ENCODE assay signal across 19 cellular contexts in genomic region chr7:116736927-116737715, GRCh38.
DNase-seq lines count a peak whose midpoint lies in the region; TF ChIP-seq lines count a peak whose summit lies in the region.
"Had no signal": no experiment of that assay in that cellular context is flagged by ENCODE, and none has a peak within 500 bp of the region (broad histone marks: within the 10 kb centered on the region; RNA-seq: fewer than 3 reads in every experiment).

No MANE protein-coding gene starts in this region.

- no peak for TF ChIP-seq CTCF in fibroblast of the aortic adventitia (IDR thresholded peaks at IDR 0.05; ENCODE audit: insufficient read depth, low read length)
- no peak for TF ChIP-seq CTCF in stomach (IDR thresholded peaks at IDR 0.05)

- H3K27me3 ChIP-seq in SJCRH30 = no peaks in the 10 kb centered on the region
- no peaks in the 10 kb centered on the region for H3K27me3 ChIP-seq in mesenchymal stem cell (ENCODE audit: control insufficient read depth in 1 of 2, insufficient read depth in 1 of 2, low read length in 2 of 2)
- H3K27me3 ChIP-seq in stomach = no peaks in the 10 kb centered on the region
- H3K27me3 ChIP-seq: dorsolateral prefrontal cortex, esophagus muscularis mucosa had no signal

- H3K18ac ChIP-seq in mesenchymal stem cell (ENCODE audit: low read depth in 1 of 2, low read length in 2 of 2) = peak overlapping the region in 1 of 2 experiments; percentile 30

- TF ChIP-seq POLR2A in stomach (IDR thresholded peaks at IDR 0.05) = no peak

- H2AFZ ChIP-seq in mesenchymal stem cell (ENCODE audit: low read depth, low read length) = no peak overlapping the region

- H3K4me3 ChIP-seq in SJCRH30 = no peak overlapping the region
- no peak overlapping the region for H3K4me3 ChIP-seq in fibroblast of the aortic adventitia (ENCODE audit: low read depth, low read length)
- no peak overlapping the region for H3K4me3 ChIP-seq in mesenchymal stem cell (ENCODE audit: insufficient read depth in 1 of 2, low read depth in 1 of 2, low read length in 2 of 2)
- H3K4me3 ChIP-seq in stomach = no peak overlapping the region
- H3K4me3 ChIP-seq: dorsolateral prefrontal cortex, esophagus muscularis mucosa had no signal

- H2BK5ac ChIP-seq in mesenchymal stem cell (ENCODE audit: low read depth, low read length, poor library complexity, severe bottlenecking) = no peak overlapping the region

- H3K23ac ChIP-seq in mesenchymal stem cell (ENCODE audit: low read length in 2 of 2) = no peak overlapping the region

- H2BK15ac ChIP-seq in mesenchymal stem cell (ENCODE audit: low read depth, poor library complexity, severe bottlenecking) = no peak overlapping the region

- no peak overlapping the region for H4K91ac ChIP-seq in mesenchymal stem cell (ENCODE audit: low read length)

- no peak for TF ChIP-seq EP300 in stomach (IDR thresholded peaks at IDR 0.05)

- H3K27ac ChIP-seq in SJCRH30 = peak overlapping the region; percentile 99
- H3K27ac ChIP-seq in mesenchymal stem cell (ENCODE audit: low read length, poor library complexity, severe bottlenecking) = peak overlapping the region; percentile 89
- H3K27ac ChIP-seq in stomach = peak overlapping the region in 1 of 5 donors; percentile 15
- H3K27ac ChIP-seq: dorsolateral prefrontal cortex, esophagus muscularis mucosa had no signal

- H3K36me3 ChIP-seq in SJCRH30 (peaks cover 49% of the 10 kb centered on the region), mesenchymal stem cell (ENCODE audit: control insufficient read depth in 1 of 2, insufficient read depth in 2 of 2, low read depth in 1 of 2, low read length in 2 of 2) (peaks cover 9 to 20% of the 10 kb centered on the region in 2 experiments), stomach (no peaks in the 10 kb centered on the region)

- peaks cover 10% of the 10 kb centered on the region for H3K79me1 ChIP-seq in mesenchymal stem cell (replicated peaks; ENCODE audit: low read length, poor library complexity, severe bottlenecking)

- intact Hi-C loops in stomach (cut with DNase I; ENCODE audit: low total_unique reads) = no loop called here

- H4K8ac ChIP-seq in mesenchymal stem cell (ENCODE audit: low read length) = no peak overlapping the region

- no peak overlapping the region for H3K14ac ChIP-seq in mesenchymal stem cell (ENCODE audit: low read length in 2 of 2)

- peaks cover 82% of the 10 kb centered on the region for H3K4me1 ChIP-seq in SJCRH30
- peaks cover 11% of the 10 kb centered on the region for H3K4me1 ChIP-seq in mesenchymal stem cell (ENCODE audit: control insufficient read depth, insufficient read depth, low read depth, low read length)
- peaks cover 4 to 44% (median 26%) of the 10 kb centered on the region in 4 donors for H3K4me1 ChIP-seq in stomach

- H2BK120ac ChIP-seq in mesenchymal stem cell (ENCODE audit: low read depth, low read length) = no peak overlapping the region

- DNase-seq in DMS53 (lab: John Stamatoyannopoulos, UW) (peak; percentile 84), SJCRH30 (no peak), fibroblast of the aortic adventitia (ENCODE audit: low read depth) (peak; percentile 54), mesenchymal stem cell (peak; percentile 58), SKM-1 treated with dmso at 0.1 percent for 144 hours (lab: John Stamatoyannopoulos, UW; ENCODE audit: unreplicated experiment) (no peak), stomach (no peak)
- no peak for DNase-seq in activated CD8-positive, alpha-beta memory T cell treated with anti-CD3 and anti-CD28 coated beads, Interleukin-2, amount 50 U/mL, for 4 hours
- DNase-seq in activated CD4-positive, alpha-beta T cell treated with anti-CD3 and anti-CD28 coated beads, Interleukin-2, amount 50 U/mL, for 1 hour = no peak
- DNase-seq: activated CD4-positive, alpha-beta T cell treated with anti-CD3 and anti-CD28 coated beads for 36 hours; activated naive CD4-positive, alpha-beta T cell treated with Interleukin-2 at 50 U/mL for 16 hours; CD4-positive, CD25-positive, alpha-beta regulatory T cell; DND-41; dorsolateral prefrontal cortex; GOT3; naive thymus-derived CD8-positive, alpha-beta T cell; NCI-H1436; NCI-H2227 treated with DMSO at 0.1 percent for 48 hours; stimulated activated naive CD8-positive, alpha-beta T cell treated with anti-CD3 and anti-CD28 coated beads, Interleukin-15, amount 100 ng/mL, for 72 hours had no signal

- H3K9ac ChIP-seq in mesenchymal stem cell (ENCODE audit: low read length) = no peak overlapping the region

- 68% methylated on average over 7 of the region's 8 CpGs for WGBS in mesenchymal stem cell
- WGBS in stomach, 5 donors = 76 to 83% (median 79%) methylated on average over 8 of the region's 8 CpGs

- no peaks in the 10 kb centered on the region for H3K9me3 ChIP-seq in SJCRH30 (replicated peaks)
- H3K9me3 ChIP-seq in mesenchymal stem cell (ENCODE audit: control insufficient read depth, low read length) = no peaks in the 10 kb centered on the region
- H3K9me3 ChIP-seq in stomach = no peaks in the 10 kb centered on the region
- H3K9me3 ChIP-seq: esophagus muscularis mucosa had no signal

- no peak overlapping the region for H3K4me2 ChIP-seq in mesenchymal stem cell (ENCODE audit: low read length, poor library complexity, severe bottlenecking)

- no peak overlapping the region for H3K4ac ChIP-seq in mesenchymal stem cell (ENCODE audit: low read depth in 1 of 2, low read length in 2 of 2)

- no peak overlapping the region for H2AK5ac ChIP-seq in mesenchymal stem cell (ENCODE audit: low read length, severe bottlenecking)

- H2BK12ac ChIP-seq in mesenchymal stem cell (ENCODE audit: low read length in 2 of 2) = no peak overlapping the region

Comparison
In these comparisons a context has a peak if more than half of its experiments do, and no peak if none do; other contexts are left out.
1. DNase-seq: peak in DMS53 (single experiment), fibroblast of the aortic adventitia (single experiment) and mesenchymal stem cell (single experiment); none in SJCRH30 (0 of 2), activated CD8-positive, alpha-beta memory T cell treated with anti-CD3 and anti-CD28 coated beads, Interleukin-2, amount 50 U/mL, for 4 hours (single experiment), SKM-1 treated with dmso at 0.1 percent for 144 hours (single experiment), activated CD4-positive, alpha-beta T cell treated with anti-CD3 and anti-CD28 coated beads, Interleukin-2, amount 50 U/mL, for 1 hour (single experiment) and stomach (single experiment).